1 cellular context compared by ENCODE assay signal in the genomic region with DNA sequence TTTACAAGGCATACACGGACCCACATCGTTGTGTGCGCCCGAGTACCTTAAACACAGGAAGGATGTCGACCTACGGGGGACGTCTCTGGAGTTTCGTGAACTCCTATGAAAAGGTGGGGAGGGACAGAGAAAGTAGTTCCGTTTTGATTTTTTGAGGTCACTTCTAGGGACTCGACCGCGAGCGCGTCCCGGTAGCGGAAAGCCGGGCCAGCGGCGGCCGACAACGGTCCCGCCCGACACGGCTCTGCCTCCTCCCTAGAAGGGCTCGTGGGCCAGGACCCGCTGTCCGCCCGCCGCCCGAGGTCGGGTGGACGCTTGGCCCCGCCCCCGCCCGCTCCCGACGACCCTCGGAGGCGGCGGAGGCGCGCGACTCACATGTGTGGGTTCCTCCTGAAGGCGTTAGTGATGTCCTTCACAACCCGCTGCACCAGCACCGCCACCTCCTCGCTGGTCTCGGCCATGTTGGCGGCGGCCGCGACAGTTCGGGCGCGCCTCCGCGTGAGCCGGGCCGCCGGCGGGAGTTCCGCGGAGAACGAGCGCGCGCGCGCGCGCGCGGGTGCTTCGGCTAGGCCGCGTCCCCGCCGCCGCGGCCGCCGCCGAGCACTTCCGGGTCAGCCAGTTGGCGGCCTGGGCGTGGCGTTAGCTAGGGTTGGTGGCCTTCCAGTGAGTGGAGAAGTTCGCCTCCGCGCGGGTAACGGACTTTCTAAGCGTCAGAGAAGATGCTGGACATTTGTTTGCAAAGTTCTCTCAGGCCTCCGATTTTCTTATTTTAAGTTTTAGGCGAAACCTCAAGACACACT.
TF ChIP-seq lines count a peak whose summit lies in the region.

A gene with protein sequence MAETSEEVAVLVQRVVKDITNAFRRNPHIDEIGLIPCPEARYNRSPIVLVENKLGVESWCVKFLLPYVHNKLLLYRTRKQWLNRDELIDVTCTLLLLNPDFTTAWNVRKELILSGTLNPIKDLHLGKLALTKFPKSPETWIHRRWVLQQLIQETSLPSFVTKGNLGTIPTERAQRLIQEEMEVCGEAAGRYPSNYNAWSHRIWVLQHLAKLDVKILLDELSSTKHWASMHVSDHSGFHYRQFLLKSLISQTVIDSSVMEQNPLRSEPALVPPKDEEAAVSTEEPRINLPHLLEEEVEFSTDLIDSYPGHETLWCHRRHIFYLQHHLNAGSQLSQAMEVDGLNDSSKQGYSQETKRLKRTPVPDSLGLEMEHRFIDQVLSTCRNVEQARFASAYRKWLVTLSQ (minus strand): TSS at position 534 of the 800 bp plus-strand sequence. CDS start 73 bp downstream, at position 461.

TF ChIP-seq in K562, 482 proteins besides CTCF, POLR2A, EP300 and RAD21 (continued from another document and continues in another):
- TF ChIP-seq, protein P1, sequence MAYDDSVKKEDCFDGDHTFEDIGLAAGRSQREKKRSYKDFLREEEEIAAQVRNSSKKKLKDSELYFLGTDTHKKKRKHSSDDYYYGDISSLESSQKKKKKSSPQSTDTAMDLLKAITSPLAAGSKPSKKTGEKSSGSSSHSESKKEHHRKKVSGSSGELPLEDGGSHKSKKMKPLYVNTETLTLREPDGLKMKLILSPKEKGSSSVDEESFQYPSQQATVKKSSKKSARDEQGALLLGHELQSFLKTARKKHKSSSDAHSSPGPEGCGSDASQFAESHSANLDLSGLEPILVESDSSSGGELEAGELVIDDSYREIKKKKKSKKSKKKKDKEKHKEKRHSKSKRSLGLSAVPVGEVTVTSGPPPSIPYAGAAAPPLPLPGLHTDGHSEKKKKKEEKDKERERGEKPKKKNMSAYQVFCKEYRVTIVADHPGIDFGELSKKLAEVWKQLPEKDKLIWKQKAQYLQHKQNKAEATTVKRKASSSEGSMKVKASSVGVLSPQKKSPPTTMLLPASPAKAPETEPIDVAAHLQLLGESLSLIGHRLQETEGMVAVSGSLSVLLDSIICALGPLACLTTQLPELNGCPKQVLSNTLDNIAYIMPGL (CRISPR knock-in tag; IDR thresholded peaks at IDR 0.05) = no peak
- TF ChIP-seq MTA2 (IDR thresholded peaks at IDR 0.05; ENCODE audit: low read depth) = no peak
- TF ChIP-seq, protein P2, sequence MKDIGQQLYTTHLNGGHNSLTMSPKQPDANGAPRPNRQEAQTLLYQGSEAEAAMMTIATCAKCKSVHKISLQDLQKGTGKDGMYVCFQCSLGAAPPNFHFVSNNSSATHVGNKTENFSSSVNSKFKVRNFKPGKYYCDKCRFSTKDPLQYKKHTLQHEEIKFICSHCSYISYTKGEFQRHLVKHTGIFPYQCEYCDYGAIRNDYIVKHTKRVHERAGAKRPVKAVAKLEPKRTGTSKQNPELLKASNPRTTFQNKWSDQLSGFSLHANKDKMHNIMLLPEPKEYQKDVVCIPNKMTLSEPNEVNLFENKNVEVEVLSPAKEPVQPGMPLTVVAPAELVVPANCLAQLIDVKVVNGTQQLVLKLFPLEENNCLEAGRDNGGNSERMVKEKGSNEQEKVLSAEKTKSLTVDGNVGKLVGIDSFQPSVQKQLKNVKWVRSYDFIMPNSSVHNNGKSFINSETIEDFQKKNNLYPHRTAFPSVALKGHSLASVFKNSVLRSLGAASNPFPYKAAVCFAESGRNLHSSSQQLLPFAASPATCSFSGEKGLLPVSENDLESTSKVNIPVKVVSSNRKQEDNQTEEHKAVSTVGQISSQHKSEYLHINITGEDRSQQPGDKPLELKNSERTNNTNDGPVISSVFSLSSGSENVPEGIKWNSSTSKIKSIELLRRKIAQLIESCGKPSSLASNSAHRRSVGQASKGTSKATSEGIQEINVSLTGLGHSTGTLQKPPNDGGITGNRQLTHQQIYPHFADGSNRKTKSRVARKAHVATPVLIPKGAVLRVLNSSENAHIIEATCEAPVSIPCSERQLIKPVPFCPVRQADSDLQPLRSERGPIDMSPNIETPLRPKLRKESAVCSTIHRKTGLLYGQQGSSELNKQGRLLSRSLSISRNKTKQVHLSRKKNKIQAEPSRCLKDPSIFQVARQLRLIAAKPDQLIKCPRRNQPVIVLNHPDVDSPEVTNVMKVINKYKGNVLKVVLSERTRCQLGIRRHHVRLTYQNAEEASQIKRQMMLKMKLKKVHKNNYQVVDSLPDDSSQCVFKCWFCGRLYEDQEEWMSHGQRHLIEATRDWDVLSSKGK (CRISPR knock-in tag; IDR thresholded peaks at IDR 0.05) = no peak
- TF ChIP-seq ARID1B (IDR thresholded peaks at IDR 0.05) = no peak
- no peak for TF ChIP-seq HMG20A (CRISPR knock-in tag; conservative IDR thresholded peaks at IDR 0.05)
- no peak for TF ChIP-seq CHD4 (IDR thresholded peaks at IDR 0.05; ENCODE audit: insufficient read depth, insufficient replicate concordance, low read depth, low read length, poor library complexity, severe bottlenecking)
- no peak for TF ChIP-seq SAP30 (IDR thresholded peaks at IDR 0.05; ENCODE audit: borderline replicate concordance, insufficient read depth, low read depth, low read length, poor library complexity, severe bottlenecking)
- TF ChIP-seq CBX1 (IDR thresholded peaks at IDR 0.05; ENCODE audit: low read depth) = no peak
- TF ChIP-seq, protein P3, sequence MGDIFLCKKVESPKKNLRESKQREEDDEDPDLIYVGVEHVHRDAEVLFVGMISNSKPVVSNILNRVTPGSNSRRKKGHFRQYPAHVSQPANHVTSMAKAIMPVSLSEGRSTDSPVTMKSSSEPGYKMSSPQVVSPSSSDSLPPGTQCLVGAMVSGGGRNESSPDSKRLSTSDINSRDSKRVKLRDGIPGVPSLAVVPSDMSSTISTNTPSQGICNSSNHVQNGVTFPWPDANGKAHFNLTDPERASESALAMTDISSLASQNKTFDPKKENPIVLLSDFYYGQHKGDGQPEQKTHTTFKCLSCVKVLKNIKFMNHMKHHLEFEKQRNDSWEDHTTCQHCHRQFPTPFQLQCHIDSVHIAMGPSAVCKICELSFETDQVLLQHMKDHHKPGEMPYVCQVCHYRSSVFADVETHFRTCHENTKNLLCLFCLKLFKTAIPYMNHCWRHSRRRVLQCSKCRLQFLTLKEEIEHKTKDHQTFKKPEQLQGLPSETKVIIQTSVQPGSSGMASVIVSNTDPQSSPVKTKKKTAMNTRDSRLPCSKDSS (IDR thresholded peaks at IDR 0.05; ENCODE audit: low read depth, partially characterized antibody) = no peak
- no peak for TF ChIP-seq TFAM (CRISPR knock-in tag; conservative IDR thresholded peaks at IDR 0.05)
- TF ChIP-seq, protein P4, sequence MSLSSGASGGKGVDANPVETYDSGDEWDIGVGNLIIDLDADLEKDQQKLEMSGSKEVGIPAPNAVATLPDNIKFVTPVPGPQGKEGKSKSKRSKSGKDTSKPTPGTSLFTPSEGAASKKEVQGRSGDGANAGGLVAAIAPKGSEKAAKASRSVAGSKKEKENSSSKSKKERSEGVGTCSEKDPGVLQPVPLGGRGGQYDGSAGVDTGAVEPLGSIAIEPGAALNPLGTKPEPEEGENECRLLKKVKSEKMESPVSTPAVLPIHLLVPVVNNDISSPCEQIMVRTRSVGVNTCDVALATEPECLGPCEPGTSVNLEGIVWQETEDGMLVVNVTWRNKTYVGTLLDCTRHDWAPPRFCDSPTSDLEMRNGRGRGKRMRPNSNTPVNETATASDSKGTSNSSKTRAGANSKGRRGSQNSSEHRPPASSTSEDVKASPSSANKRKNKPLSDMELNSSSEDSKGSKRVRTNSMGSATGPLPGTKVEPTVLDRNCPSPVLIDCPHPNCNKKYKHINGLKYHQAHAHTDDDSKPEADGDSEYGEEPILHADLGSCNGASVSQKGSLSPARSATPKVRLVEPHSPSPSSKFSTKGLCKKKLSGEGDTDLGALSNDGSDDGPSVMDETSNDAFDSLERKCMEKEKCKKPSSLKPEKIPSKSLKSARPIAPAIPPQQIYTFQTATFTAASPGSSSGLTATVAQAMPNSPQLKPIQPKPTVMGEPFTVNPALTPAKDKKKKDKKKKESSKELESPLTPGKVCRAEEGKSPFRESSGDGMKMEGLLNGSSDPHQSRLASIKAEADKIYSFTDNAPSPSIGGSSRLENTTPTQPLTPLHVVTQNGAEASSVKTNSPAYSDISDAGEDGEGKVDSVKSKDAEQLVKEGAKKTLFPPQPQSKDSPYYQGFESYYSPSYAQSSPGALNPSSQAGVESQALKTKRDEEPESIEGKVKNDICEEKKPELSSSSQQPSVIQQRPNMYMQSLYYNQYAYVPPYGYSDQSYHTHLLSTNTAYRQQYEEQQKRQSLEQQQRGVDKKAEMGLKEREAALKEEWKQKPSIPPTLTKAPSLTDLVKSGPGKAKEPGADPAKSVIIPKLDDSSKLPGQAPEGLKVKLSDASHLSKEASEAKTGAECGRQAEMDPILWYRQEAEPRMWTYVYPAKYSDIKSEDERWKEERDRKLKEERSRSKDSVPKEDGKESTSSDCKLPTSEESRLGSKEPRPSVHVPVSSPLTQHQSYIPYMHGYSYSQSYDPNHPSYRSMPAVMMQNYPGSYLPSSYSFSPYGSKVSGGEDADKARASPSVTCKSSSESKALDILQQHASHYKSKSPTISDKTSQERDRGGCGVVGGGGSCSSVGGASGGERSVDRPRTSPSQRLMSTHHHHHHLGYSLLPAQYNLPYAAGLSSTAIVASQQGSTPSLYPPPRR (CRISPR knock-in tag; IDR thresholded peaks at IDR 0.05; ENCODE audit: borderline replicate concordance) = no peak
- TF ChIP-seq, protein P5, sequence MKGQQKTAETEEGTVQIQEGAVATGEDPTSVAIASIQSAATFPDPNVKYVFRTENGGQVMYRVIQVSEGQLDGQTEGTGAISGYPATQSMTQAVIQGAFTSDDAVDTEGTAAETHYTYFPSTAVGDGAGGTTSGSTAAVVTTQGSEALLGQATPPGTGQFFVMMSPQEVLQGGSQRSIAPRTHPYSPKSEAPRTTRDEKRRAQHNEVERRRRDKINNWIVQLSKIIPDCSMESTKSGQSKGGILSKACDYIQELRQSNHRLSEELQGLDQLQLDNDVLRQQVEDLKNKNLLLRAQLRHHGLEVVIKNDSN (CRISPR knock-in tag; IDR thresholded peaks at IDR 0.05) = no peak
- peak; percentile 84 for TF ChIP-seq ZFX (CRISPR knock-in tag; IDR thresholded peaks at IDR 0.05)
- peak; percentile 95 for TF ChIP-seq GABPA (tag; conservative IDR thresholded peaks at IDR 0.05; ENCODE audit: low read depth)
- TF ChIP-seq, protein P6, sequence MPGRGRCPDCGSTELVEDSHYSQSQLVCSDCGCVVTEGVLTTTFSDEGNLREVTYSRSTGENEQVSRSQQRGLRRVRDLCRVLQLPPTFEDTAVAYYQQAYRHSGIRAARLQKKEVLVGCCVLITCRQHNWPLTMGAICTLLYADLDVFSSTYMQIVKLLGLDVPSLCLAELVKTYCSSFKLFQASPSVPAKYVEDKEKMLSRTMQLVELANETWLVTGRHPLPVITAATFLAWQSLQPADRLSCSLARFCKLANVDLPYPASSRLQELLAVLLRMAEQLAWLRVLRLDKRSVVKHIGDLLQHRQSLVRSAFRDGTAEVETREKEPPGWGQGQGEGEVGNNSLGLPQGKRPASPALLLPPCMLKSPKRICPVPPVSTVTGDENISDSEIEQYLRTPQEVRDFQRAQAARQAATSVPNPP (IDR thresholded peaks at IDR 0.05; ENCODE audit: borderline replicate concordance, insufficient read depth, insufficient read length) = no peak
- no peak for TF ChIP-seq ZBTB1 (CRISPR knock-in tag; IDR thresholded peaks at IDR 0.05; ENCODE audit: borderline replicate concordance, low read depth)
- no peak for TF ChIP-seq ZNF175 (CRISPR knock-in tag; IDR thresholded peaks at IDR 0.05; ENCODE audit: low read depth)
- no peak for TF ChIP-seq DDX20 (tag; IDR thresholded peaks at IDR 0.05; ENCODE audit: low read depth)
- TF ChIP-seq BCL6 (CRISPR knock-in tag; IDR thresholded peaks at IDR 0.05) = no peak
- no peak for TF ChIP-seq SMAD2 (IDR thresholded peaks at IDR 0.05; ENCODE audit: low read depth, low read length)
- TF ChIP-seq SMAD3 (CRISPR knock-in tag; conservative IDR thresholded peaks at IDR 0.05) = no peak
- TF ChIP-seq SIX5 (IDR thresholded peaks at IDR 0.05; ENCODE audit: borderline replicate concordance in 1 of 2, insufficient read depth in 1 of 2, low read depth in 1 of 2, low read length in 2 of 2) = no peak
- TF ChIP-seq, protein P7, sequence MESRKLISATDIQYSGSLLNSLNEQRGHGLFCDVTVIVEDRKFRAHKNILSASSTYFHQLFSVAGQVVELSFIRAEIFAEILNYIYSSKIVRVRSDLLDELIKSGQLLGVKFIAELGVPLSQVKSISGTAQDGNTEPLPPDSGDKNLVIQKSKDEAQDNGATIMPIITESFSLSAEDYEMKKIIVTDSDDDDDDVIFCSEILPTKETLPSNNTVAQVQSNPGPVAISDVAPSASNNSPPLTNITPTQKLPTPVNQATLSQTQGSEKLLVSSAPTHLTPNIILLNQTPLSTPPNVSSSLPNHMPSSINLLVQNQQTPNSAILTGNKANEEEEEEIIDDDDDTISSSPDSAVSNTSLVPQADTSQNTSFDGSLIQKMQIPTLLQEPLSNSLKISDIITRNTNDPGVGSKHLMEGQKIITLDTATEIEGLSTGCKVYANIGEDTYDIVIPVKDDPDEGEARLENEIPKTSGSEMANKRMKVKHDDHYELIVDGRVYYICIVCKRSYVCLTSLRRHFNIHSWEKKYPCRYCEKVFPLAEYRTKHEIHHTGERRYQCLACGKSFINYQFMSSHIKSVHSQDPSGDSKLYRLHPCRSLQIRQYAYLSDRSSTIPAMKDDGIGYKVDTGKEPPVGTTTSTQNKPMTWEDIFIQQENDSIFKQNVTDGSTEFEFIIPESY (CRISPR knock-in tag; IDR thresholded peaks at IDR 0.05) = no peak
- TF ChIP-seq, protein P8, sequence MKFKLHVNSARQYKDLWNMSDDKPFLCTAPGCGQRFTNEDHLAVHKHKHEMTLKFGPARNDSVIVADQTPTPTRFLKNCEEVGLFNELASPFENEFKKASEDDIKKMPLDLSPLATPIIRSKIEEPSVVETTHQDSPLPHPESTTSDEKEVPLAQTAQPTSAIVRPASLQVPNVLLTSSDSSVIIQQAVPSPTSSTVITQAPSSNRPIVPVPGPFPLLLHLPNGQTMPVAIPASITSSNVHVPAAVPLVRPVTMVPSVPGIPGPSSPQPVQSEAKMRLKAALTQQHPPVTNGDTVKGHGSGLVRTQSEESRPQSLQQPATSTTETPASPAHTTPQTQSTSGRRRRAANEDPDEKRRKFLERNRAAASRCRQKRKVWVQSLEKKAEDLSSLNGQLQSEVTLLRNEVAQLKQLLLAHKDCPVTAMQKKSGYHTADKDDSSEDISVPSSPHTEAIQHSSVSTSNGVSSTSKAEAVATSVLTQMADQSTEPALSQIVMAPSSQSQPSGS (CRISPR knock-in tag; IDR thresholded peaks at IDR 0.05) = no peak
- TF ChIP-seq CREM (IDR thresholded peaks at IDR 0.05; ENCODE audit: low read depth) = 0 out of 2 replicates have a peak, but pooled peaks have one; percentile 20
- TF ChIP-seq, protein P9, sequence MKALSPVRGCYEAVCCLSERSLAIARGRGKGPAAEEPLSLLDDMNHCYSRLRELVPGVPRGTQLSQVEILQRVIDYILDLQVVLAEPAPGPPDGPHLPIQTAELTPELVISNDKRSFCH (CRISPR knock-in tag; IDR thresholded peaks at IDR 0.05) = no peak
- TF ChIP-seq, protein P9 (tag; IDR thresholded peaks at IDR 0.05) = no peak
- no peak for TF ChIP-seq ARID2 (IDR thresholded peaks at IDR 0.05)
- 0 out of 4 replicates have a peak, but pooled peaks of 1 of the 2 experiments have one; percentile 35 for TF ChIP-seq MAZ (CRISPR knock-in tag; conservative IDR thresholded peaks at IDR 0.05 in 1 of 2, IDR thresholded peaks at IDR 0.05 in 1 of 2)
- TF ChIP-seq MTA1 (IDR thresholded peaks at IDR 0.05; ENCODE audit: borderline replicate concordance) = no peak
- TF ChIP-seq STAT5A (IDR thresholded peaks at IDR 0.05; ENCODE audit: borderline replicate concordance, low read length) = no peak
- no peak for TF ChIP-seq FOXM1 (IDR thresholded peaks at IDR 0.05; ENCODE audit: low read depth)
- TF ChIP-seq FOXM1 (CRISPR knock-in tag; IDR thresholded peaks at IDR 0.05; ENCODE audit: low read depth) = no peak
- TF ChIP-seq CXXC5 (CRISPR knock-in tag; IDR thresholded peaks at IDR 0.05) = peak; percentile 77
- TF ChIP-seq MTF1 (CRISPR knock-in tag; IDR thresholded peaks at IDR 0.05; ENCODE audit: borderline replicate concordance) = no peak
- peak; percentile 66 for TF ChIP-seq ZNF766 (CRISPR knock-in tag; conservative IDR thresholded peaks at IDR 0.05)
